In the genomic region with DNA sequence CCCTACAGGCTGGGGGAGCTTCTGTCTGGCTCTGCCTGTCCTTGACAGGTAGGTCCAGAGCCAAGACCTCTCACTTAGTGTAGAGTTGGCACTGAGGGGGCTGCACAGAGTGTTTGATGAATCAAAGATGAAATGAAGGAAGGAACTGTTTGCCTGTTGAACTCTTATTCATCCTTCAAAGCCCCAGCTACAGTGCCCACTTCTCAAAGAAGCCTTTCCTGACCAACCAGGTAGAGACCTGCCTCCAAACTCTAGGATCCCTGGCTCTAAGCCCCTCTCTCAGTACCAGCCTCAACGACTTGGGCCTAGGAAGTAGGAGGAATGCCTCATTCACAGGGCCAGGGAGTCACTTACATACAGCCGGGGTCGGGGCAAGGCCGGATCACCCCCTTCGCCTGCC, we compare ENCODE assay signal across 28 cellular contexts. TPM values are rescaled to one million over a fixed set of nuclear protein-coding genes. Genes with fewer than 3 reads are reported as not detected.
"Had no signal": no experiment of that assay in that cellular context is flagged by ENCODE, and none has a peak within 500 bp of the region (broad histone marks: within the 10 kb centered on the region; RNA-seq: fewer than 3 reads in every experiment).

No MANE protein-coding gene starts in this region.

- H3K27me3 ChIP-seq: neural progenitor cell, ovary, right lobe of liver, sigmoid colon, stomach, thyroid gland, tibial nerve, upper lobe of left lung, vagina had no signal

- ATAC-seq: stimulated activated effector memory CD8-positive, alpha-beta T cell treated with anti-CD3 and anti-CD28 coated beads, Interleukin-12 subunit alpha, Interleukin-12 subunit beta, amount 100 ng/mL, for 72 hours; stimulated activated naive B cell treated with anti-CD40 and anti-IgM and Interleukin-4, amounts not matched to agents 10 μg/mL and 1 μg/mL and 100 μg/mL, for 72 hours had no signal

- H3K79me2 ChIP-seq: parathyroid adenoma had no signal

- H3K4me3 ChIP-seq: neural progenitor cell, ovary, psoas muscle, right lobe of liver, sigmoid colon, stomach, thoracic aorta, thyroid gland, tibial nerve, upper lobe of left lung, vagina had no signal

- H3K4me2 ChIP-seq: neural progenitor cell had no signal

- H3K4me1 ChIP-seq: neural progenitor cell, parathyroid adenoma, psoas muscle, right lobe of liver had no signal

- H2AFZ ChIP-seq: neural progenitor cell, parathyroid adenoma had no signal

- DNase-seq: occipital lobe; ovary; posterior cingulate gyrus; psoas muscle; right lobe of liver; sigmoid colon; small intestine; stimulated activated CD4-positive, alpha-beta T cell treated with anti-CD3 and anti-CD28 coated beads, Interleukin-15, amount 100 ng/mL, for 24 hours; stimulated activated CD4-positive, alpha-beta T cell treated with anti-CD3 and anti-CD28 coated beads, Interleukin-2, amount 100 ng/mL, for 24 hours; stimulated activated CD4-positive, alpha-beta T cell treated with anti-CD3 and anti-CD28 coated beads, Interleukin-2, amount 100 ng/mL, for 48 hours; stimulated activated CD4-positive, alpha-beta T cell treated with anti-CD3 and anti-CD28 coated beads, Interleukin-4, amount 100 ng/mL, for 24 hours; stimulated activated naive B cell treated with anti-CD40 and anti-IgM and Interleukin-4, amounts not matched to agents 10 μg/mL and 1 μg/mL and 100 μg/mL, for 72 hours; stimulated activated naive CD4-positive, alpha-beta T cell treated with Interleukin-2 at 50 U/mL for 16 hours; stomach; thyroid gland; trophoblast cell had no signal

- H3K27ac ChIP-seq: neural progenitor cell, ovary, parathyroid adenoma, psoas muscle, right lobe of liver, sigmoid colon, stomach, thoracic aorta, thyroid gland, tibial nerve, upper lobe of left lung, vagina had no signal

- H3K9me3 ChIP-seq: ovary, psoas muscle, right lobe of liver, sigmoid colon, stomach, thoracic aorta, thyroid gland, tibial nerve, upper lobe of left lung, vagina had no signal

- H3K4me1 Mint-ChIP-seq: nephron; neural progenitor cell; stimulated activated effector memory CD8-positive, alpha-beta T cell treated with anti-CD3 and anti-CD28 coated beads, Interleukin-12 subunit alpha, Interleukin-12 subunit beta, amount 100 ng/mL, for 72 hours had no signal

- H3K36me3 ChIP-seq: neural progenitor cell, ovary, right lobe of liver had no signal

- H3K36me3 Mint-ChIP-seq: neural progenitor cell had no signal

- H3K4me3 Mint-ChIP-seq: nephron; neural progenitor cell; stimulated activated effector memory CD8-positive, alpha-beta T cell treated with anti-CD3 and anti-CD28 coated beads, Interleukin-12 subunit alpha, Interleukin-12 subunit beta, amount 100 ng/mL, for 72 hours; stimulated activated naive B cell treated with anti-CD40 and anti-IgM and Interleukin-4, amounts not matched to agents 10 μg/mL and 1 μg/mL and 100 μg/mL, for 72 hours; stimulated activated naive CD8-positive, alpha-beta T cell treated with anti-CD3 and anti-CD28 coated beads, Interleukin-15, Interleukin-2, amounts not matched to agents 100 ng/mL and 50 ng/mL, for 24 hours had no signal

- H3K27ac Mint-ChIP-seq: nephron; neural progenitor cell; progenitor cell of endocrine pancreas; stimulated activated naive B cell treated with anti-CD40 and anti-IgM and Interleukin-4, amounts not matched to agents 10 μg/mL and 1 μg/mL and 100 μg/mL, for 72 hours; stimulated activated naive CD8-positive, alpha-beta T cell treated with anti-CD3 and anti-CD28 coated beads, Interleukin-15, Interleukin-2, amounts not matched to agents 100 ng/mL and 50 ng/mL, for 24 hours had no signal

- H3K9ac ChIP-seq: neural progenitor cell, parathyroid adenoma had no signal

- H3K27me3 Mint-ChIP-seq: stimulated activated naive B cell treated with anti-CD40 and anti-IgM and Interleukin-4, amounts not matched to agents 10 μg/mL and 1 μg/mL and 100 μg/mL, for 72 hours; stimulated activated naive CD8-positive, alpha-beta T cell treated with anti-CD3 and anti-CD28 coated beads, Interleukin-15, Interleukin-2, amounts not matched to agents 100 ng/mL and 50 ng/mL, for 24 hours had no signal

RNA-seq across cellular contexts. Expression of a gene that starts 22.7 kb away (rescaled TPM):
- total RNA-seq: occipital lobe, sigmoid colon, skeletal muscle tissue, temporal lobe, vagina had no signal
